ENCODE assay signal across 1 cellular context in the genomic region with DNA sequence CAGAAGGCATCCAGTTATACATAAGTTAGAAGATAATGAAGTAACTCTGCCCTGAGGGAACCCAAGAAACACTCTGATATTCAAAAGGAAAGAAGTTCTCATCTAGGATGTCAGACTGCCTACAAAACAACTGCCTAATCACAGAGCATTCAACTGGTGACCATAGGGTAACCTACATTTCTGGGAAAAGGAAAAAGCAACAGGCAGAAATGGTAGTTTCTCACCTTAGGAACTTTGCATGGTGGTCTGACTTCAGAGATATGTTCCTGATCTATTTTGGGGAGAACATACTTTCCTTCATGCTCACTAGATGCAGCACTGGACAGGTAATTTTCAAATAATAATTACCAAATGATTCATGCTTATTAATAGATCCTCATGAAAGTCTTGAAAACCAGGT.
TF ChIP-seq lines count a peak whose summit lies in the region.

No MANE protein-coding gene starts in this region.

TF ChIP-seq in A549, 52 proteins besides CTCF, POLR2A, EP300 and RAD21 (continued from another document):
- TF ChIP-seq, protein P1, sequence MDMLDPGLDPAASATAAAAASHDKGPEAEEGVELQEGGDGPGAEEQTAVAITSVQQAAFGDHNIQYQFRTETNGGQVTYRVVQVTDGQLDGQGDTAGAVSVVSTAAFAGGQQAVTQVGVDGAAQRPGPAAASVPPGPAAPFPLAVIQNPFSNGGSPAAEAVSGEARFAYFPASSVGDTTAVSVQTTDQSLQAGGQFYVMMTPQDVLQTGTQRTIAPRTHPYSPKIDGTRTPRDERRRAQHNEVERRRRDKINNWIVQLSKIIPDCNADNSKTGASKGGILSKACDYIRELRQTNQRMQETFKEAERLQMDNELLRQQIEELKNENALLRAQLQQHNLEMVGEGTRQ (IDR thresholded peaks at IDR 0.05): no peak
- TF ChIP-seq POLR2AphosphoS2 (conservative IDR thresholded peaks at IDR 0.05; ENCODE audit: low read length): no peak
- TF ChIP-seq CEBPB (IDR thresholded peaks at IDR 0.05): no peak
- no peak for TF ChIP-seq FOSB (CRISPR knock-in tag; IDR thresholded peaks at IDR 0.05)
- TF ChIP-seq HDAC2 (IDR thresholded peaks at IDR 0.05): no peak
- no peak for TF ChIP-seq SREBF2 (IDR thresholded peaks at IDR 0.05)
- TF ChIP-seq, protein P2, sequence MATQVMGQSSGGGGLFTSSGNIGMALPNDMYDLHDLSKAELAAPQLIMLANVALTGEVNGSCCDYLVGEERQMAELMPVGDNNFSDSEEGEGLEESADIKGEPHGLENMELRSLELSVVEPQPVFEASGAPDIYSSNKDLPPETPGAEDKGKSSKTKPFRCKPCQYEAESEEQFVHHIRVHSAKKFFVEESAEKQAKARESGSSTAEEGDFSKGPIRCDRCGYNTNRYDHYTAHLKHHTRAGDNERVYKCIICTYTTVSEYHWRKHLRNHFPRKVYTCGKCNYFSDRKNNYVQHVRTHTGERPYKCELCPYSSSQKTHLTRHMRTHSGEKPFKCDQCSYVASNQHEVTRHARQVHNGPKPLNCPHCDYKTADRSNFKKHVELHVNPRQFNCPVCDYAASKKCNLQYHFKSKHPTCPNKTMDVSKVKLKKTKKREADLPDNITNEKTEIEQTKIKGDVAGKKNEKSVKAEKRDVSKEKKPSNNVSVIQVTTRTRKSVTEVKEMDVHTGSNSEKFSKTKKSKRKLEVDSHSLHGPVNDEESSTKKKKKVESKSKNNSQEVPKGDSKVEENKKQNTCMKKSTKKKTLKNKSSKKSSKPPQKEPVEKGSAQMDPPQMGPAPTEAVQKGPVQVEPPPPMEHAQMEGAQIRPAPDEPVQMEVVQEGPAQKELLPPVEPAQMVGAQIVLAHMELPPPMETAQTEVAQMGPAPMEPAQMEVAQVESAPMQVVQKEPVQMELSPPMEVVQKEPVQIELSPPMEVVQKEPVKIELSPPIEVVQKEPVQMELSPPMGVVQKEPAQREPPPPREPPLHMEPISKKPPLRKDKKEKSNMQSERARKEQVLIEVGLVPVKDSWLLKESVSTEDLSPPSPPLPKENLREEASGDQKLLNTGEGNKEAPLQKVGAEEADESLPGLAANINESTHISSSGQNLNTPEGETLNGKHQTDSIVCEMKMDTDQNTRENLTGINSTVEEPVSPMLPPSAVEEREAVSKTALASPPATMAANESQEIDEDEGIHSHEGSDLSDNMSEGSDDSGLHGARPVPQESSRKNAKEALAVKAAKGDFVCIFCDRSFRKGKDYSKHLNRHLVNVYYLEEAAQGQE (IDR thresholded peaks at IDR 0.05): no peak
- TF ChIP-seq, protein P3, sequence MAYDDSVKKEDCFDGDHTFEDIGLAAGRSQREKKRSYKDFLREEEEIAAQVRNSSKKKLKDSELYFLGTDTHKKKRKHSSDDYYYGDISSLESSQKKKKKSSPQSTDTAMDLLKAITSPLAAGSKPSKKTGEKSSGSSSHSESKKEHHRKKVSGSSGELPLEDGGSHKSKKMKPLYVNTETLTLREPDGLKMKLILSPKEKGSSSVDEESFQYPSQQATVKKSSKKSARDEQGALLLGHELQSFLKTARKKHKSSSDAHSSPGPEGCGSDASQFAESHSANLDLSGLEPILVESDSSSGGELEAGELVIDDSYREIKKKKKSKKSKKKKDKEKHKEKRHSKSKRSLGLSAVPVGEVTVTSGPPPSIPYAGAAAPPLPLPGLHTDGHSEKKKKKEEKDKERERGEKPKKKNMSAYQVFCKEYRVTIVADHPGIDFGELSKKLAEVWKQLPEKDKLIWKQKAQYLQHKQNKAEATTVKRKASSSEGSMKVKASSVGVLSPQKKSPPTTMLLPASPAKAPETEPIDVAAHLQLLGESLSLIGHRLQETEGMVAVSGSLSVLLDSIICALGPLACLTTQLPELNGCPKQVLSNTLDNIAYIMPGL (CRISPR knock-in tag; IDR thresholded peaks at IDR 0.05; ENCODE audit: borderline replicate concordance): no peak
- no peak for TF ChIP-seq KDM5A (IDR thresholded peaks at IDR 0.05)
- no peak for TF ChIP-seq CHD4 (IDR thresholded peaks at IDR 0.05; ENCODE audit: borderline replicate concordance)
- TF ChIP-seq FOSL2 (IDR thresholded peaks at IDR 0.05): no peak
- TF ChIP-seq FOSL2 (CRISPR knock-in tag; IDR thresholded peaks at IDR 0.05): no peak
- TF ChIP-seq NFE2L2 (conservative IDR thresholded peaks at IDR 0.05; ENCODE audit: low read length): no peak
- TF ChIP-seq TP53 (CRISPR knock-in tag; IDR thresholded peaks at IDR 0.05): no peak
